In the genomic region with DNA sequence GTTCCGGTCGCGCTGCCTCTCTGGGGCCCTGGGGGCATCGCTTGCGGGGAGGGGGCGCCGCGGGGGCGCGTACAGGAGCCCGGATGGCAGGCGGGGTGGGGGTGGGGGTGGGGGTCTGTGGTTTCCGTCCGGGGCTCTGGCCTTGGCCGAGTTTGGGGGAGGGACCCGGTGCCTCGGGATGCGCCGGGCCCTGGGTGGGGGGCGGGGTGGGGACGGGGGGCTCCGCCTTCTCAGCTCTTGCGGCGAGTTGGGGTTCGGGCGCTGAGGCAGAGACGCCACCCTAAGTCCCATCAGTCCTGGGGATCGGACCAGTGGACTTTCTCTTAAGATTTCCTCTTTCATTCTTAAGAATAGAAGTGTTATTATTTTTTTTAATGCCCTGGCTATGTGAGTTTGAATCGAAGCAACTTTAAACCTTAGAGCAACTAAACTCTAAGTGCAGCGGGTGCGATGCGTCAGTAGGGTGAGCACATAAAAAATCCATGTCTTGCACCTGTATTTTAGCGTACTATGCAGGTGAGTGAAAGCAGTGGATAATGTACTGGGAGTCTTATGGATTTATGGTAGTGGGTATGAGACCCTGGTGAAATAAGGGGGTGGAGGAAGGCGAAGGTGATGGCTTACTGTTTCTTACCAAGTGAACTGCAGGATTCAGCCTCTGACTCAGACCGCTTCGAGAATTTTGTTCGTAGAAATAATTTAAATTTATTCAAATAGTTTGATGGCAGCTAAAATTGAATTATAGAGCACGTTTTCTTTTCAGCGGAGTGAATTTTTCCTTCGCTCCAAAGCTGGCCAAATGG, we compare ENCODE assay signal across 8 cellular contexts. TPM values are rescaled to one million over a fixed set of nuclear protein-coding genes. Genes with fewer than 3 reads are reported as not detected.
DNase-seq lines count a peak whose midpoint lies in the region; ATAC-seq and TF ChIP-seq lines count a peak whose summit lies in the region.

No MANE protein-coding gene starts in this region.

- H3K36me3 ChIP-seq in BLaER1 (peaks cover 4% of the 10 kb centered on the region; the same call in 1 of the 2 replicates), mucosa of stomach (ENCODE audit: control insufficient read depth, insufficient read depth, low read length) (no peaks in the 10 kb centered on the region), testis (ENCODE audit: low read depth, missing control alignments) (no peaks in the 10 kb centered on the region)

- DNase-seq in LoVo (ENCODE audit: low spot score) (peak; percentile 20), erythroblast (lab: John Stamatoyannopoulos, UW) (peak; percentile 64 to 72), testis (peak; percentile 57)
- peak; percentile 12 to 14 for DNase-seq in activated CD8-positive, alpha-beta memory T cell treated with anti-CD3 and anti-CD28 coated beads for 4 hours (ENCODE audit: low read depth in 2 of 2)

- H3K4me1 ChIP-seq in BLaER1 (peaks cover 43% of the 10 kb centered on the region), mucosa of stomach (ENCODE audit: control insufficient read depth, insufficient read depth, low read length) (peaks cover 23% of the 10 kb centered on the region), testis (peaks cover 21% of the 10 kb centered on the region)

- 1% methylated on average over 21 to 28 of the region's 40 CpGs for whole genome bisulfite sequencing in testis, 2 donors

- peaks cover 51% of the 10 kb centered on the region for H4K20me1 ChIP-seq in BLaER1

- TF ChIP-seq POLR2A in erythroblast (IDR thresholded peaks at IDR 0.05; ENCODE audit: low read length) (no peak), testis (IDR thresholded peaks at IDR 0.05) (no peak)

- no peak for TF ChIP-seq CTCF in testis (IDR thresholded peaks at IDR 0.05)

- H3K27ac ChIP-seq in BLaER1 (peak overlapping the region; percentile 99), testis (peak overlapping the region; percentile 98 to 99)

- intact Hi-C loops in testis (cut with DNase I; ENCODE audit: low total_unique reads) = no loop called here

- ATAC-seq in GM21423 (IDR thresholded peaks at IDR 0.05; ENCODE audit: unreplicated experiment) (peak; percentile 16), GM18870 (IDR thresholded peaks at IDR 0.05; ENCODE audit: unreplicated experiment) (no peak)

- H3K9me3 ChIP-seq in BLaER1 = no peaks in the 10 kb centered on the region
- H3K9me3 ChIP-seq in mucosa of stomach (ENCODE audit: control insufficient read depth, low read length) = no peaks in the 10 kb centered on the region
- no peaks in the 10 kb centered on the region for H3K9me3 ChIP-seq in testis

- H3K9ac ChIP-seq in BLaER1 = peak overlapping the region; percentile 99
- H3K9ac ChIP-seq in mucosa of stomach (ENCODE audit: low read length) = peak overlapping the region; percentile 98

- H3K4me2 ChIP-seq in BLaER1 = peak overlapping the region; percentile 85

- H3K4me3 ChIP-seq in BLaER1 (peak overlapping the region; percentile 93), mucosa of stomach (ENCODE audit: low read length) (peak overlapping the region; percentile 89), testis (peak overlapping the region; percentile 97 to 98)

- no peaks in the 10 kb centered on the region for H3K27me3 ChIP-seq in BLaER1
- no peaks in the 10 kb centered on the region for H3K27me3 ChIP-seq in mucosa of stomach (ENCODE audit: control insufficient read depth, insufficient read depth, low read length)
- no peaks in the 10 kb centered on the region for H3K27me3 ChIP-seq in testis

RNA-seq across cellular contexts. Expression of gene CTNNB1, which starts 0.8 kb away (rescaled TPM):
- 100 to 1,000 TPM; 293 to 379 TPM for total RNA-seq in testis
- 146 TPM for polyA plus RNA-seq in testis (ENCODE audit: insufficient read depth, low read depth, low replicate concordance)

Comparison
In these comparisons a context has a peak if more than half of its experiments do, and no peak if none do; other contexts are left out.
1. DNase-seq: peak in every context shown above with its lines; median percentile 68 in erythroblast; 57 in testis; 20 in LoVo; 13 in activated CD8-positive, alpha-beta memory T cell treated with anti-CD3 and anti-CD28 coated beads for 4 hours.